In the genomic region with DNA sequence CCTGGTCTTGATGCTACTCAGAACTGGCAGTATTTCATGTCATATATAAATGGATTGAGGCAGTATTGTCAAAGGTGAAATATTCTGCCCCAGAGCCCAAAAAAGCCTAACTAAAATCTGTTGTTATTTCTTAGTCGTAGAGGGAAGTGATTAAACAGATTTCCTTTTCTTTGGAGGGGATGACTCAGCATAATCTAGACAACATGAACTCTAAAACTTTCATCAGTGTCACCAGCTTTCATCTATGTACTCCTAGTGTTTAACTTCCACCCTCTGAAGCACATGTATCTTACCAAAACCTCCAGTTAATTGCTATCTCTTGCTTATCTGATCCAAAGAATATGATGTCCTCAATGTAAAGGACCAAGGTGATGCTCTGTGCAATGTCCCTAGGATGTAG, we compare ENCODE assay signal across 1 cellular context.
TF ChIP-seq lines count a peak whose summit lies in the region.

No MANE protein-coding gene starts in this region.

TF ChIP-seq in K562, 482 proteins besides CTCF, POLR2A, EP300 and RAD21 (continued from another document and continues in another):
- TF ChIP-seq, protein P1, sequence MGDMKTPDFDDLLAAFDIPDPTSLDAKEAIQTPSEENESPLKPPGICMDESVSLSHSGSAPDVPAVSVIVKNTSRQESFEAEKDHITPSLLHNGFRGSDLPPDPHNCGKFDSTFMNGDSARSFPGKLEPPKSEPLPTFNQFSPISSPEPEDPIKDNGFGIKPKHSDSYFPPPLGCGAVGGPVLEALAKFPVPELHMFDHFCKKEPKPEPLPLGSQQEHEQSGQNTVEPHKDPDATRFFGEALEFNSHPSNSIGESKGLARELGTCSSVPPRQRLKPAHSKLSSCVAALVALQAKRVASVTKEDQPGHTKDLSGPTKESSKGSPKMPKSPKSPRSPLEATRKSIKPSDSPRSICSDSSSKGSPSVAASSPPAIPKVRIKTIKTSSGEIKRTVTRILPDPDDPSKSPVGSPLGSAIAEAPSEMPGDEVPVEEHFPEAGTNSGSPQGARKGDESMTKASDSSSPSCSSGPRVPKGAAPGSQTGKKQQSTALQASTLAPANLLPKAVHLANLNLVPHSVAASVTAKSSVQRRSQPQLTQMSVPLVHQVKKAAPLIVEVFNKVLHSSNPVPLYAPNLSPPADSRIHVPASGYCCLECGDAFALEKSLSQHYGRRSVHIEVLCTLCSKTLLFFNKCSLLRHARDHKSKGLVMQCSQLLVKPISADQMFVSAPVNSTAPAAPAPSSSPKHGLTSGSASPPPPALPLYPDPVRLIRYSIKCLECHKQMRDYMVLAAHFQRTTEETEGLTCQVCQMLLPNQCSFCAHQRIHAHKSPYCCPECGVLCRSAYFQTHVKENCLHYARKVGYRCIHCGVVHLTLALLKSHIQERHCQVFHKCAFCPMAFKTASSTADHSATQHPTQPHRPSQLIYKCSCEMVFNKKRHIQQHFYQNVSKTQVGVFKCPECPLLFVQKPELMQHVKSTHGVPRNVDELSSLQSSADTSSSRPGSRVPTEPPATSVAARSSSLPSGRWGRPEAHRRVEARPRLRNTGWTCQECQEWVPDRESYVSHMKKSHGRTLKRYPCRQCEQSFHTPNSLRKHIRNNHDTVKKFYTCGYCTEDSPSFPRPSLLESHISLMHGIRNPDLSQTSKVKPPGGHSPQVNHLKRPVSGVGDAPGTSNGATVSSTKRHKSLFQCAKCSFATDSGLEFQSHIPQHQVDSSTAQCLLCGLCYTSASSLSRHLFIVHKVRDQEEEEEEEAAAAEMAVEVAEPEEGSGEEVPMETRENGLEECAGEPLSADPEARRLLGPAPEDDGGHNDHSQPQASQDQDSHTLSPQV (IDR thresholded peaks at IDR 0.05), result 0 out of 2 replicates have a peak, but pooled peaks have one; percentile 30
- TF ChIP-seq, protein P2, sequence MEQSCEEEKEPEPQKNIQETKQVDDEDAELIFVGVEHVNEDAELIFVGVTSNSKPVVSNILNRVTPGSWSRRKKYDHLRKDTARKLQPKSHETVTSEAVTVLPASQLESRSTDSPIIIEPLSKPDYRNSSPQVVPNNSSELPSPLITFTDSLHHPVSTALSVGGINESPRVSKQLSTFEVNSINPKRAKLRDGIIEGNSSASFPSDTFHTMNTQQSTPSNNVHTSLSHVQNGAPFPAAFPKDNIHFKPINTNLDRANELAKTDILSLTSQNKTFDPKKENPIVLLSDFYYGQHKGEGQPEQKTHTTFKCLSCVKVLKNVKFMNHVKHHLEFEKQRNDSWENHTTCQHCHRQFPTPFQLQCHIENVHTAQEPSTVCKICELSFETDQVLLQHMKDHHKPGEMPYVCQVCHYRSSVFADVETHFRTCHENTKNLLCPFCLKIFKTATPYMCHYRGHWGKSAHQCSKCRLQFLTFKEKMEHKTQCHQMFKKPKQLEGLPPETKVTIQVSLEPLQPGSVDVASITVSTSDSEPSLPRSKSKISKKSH (CRISPR knock-in tag; IDR thresholded peaks at IDR 0.05), result no peak
- TF ChIP-seq ZNF311 (CRISPR knock-in tag; IDR thresholded peaks at IDR 0.05) (no peak), SMARCE1 (IDR thresholded peaks at IDR 0.05) (peak; percentile 47; the same call in 1 of the 2 replicates), NCOA1 (IDR thresholded peaks at IDR 0.05; ENCODE audit: low read depth) (no peak), SRSF1 (IDR thresholded peaks at IDR 0.05; ENCODE audit: low read depth, low read length) (no peak), COPS2 (conservative IDR thresholded peaks at IDR 0.05) (no peak), RBFOX2 (IDR thresholded peaks at IDR 0.05; ENCODE audit: low read depth, low read length) (no peak), POLR2H (tag; IDR thresholded peaks at IDR 0.05; ENCODE audit: low read depth) (no peak), DDX20 (tag; IDR thresholded peaks at IDR 0.05; ENCODE audit: low read depth) (no peak), CREB1 (IDR thresholded peaks at IDR 0.05) (no peak), CREB1 (CRISPR knock-in tag; IDR thresholded peaks at IDR 0.05) (no peak), LEF1 (IDR thresholded peaks at IDR 0.05) (0 out of 2 replicates have a peak, but pooled peaks have one; percentile 46), GATAD2B (IDR thresholded peaks at IDR 0.05; ENCODE audit: borderline replicate concordance) (no peak), ERF (CRISPR knock-in tag; IDR thresholded peaks at IDR 0.05) (no peak), RB1 (IDR thresholded peaks at IDR 0.05; ENCODE audit: low read depth) (no peak; the same call in 1 of the 2 replicates), SUPT5H (IDR thresholded peaks at IDR 0.05) (no peak), WHSC1 (IDR thresholded peaks at IDR 0.05; ENCODE audit: low read length) (no peak), CBX8 (IDR thresholded peaks at IDR 0.05; ENCODE audit: borderline replicate concordance, extremely low read depth, low read depth, low read length, poor library complexity, severe bottlenecking) (no peak), KAT8 (IDR thresholded peaks at IDR 0.05; ENCODE audit: low read depth) (no peak), ZKSCAN3 (CRISPR knock-in tag; IDR thresholded peaks at IDR 0.05) (no peak), ZNF316 (IDR thresholded peaks at IDR 0.05) (peak; percentile 99), SOX6 (IDR thresholded peaks at IDR 0.05) (peak; percentile 62), ZNF77 (CRISPR knock-in tag; IDR thresholded peaks at IDR 0.05) (no peak), PHTF2 (CRISPR knock-in tag; IDR thresholded peaks at IDR 0.05) (no peak), NFIX (CRISPR knock-in tag; IDR thresholded peaks at IDR 0.05; ENCODE audit: low read depth) (no peak), PHB2 (IDR thresholded peaks at IDR 0.05; ENCODE audit: low read depth) (no peak), GABPB2 (CRISPR knock-in tag; conservative IDR thresholded peaks at IDR 0.05) (no peak), GATAD2A (IDR thresholded peaks at IDR 0.05) (no peak), TBL1XR1 (IDR thresholded peaks at IDR 0.05; ENCODE audit: low read length in 2 of 2) (0 out of 4 replicates have a peak, but pooled peaks of 1 of the 2 experiments have one; percentile 18), ZNF324 (CRISPR knock-in tag; IDR thresholded peaks at IDR 0.05) (no peak), NFE2 (IDR thresholded peaks at IDR 0.05; ENCODE audit: low read depth) (peak; percentile 98), MAZ (CRISPR knock-in tag; conservative IDR thresholded peaks at IDR 0.05 in 1 of 2, IDR thresholded peaks at IDR 0.05 in 1 of 2) (no peak), SETDB1 (IDR thresholded peaks at IDR 0.05; ENCODE audit: low read length) (no peak), GABPB1 (CRISPR knock-in tag; IDR thresholded peaks at IDR 0.05) (no peak), JUND (IDR thresholded peaks at IDR 0.05; ENCODE audit: borderline replicate concordance, low read depth, low read length) (peak; percentile 55; the same call in 1 of the 2 replicates), JUND (tag; IDR thresholded peaks at IDR 0.05; ENCODE audit: borderline replicate concordance, low read depth, low read length) (no peak; the same call in 2 of the 3 replicates)
- TF ChIP-seq, protein P3, sequence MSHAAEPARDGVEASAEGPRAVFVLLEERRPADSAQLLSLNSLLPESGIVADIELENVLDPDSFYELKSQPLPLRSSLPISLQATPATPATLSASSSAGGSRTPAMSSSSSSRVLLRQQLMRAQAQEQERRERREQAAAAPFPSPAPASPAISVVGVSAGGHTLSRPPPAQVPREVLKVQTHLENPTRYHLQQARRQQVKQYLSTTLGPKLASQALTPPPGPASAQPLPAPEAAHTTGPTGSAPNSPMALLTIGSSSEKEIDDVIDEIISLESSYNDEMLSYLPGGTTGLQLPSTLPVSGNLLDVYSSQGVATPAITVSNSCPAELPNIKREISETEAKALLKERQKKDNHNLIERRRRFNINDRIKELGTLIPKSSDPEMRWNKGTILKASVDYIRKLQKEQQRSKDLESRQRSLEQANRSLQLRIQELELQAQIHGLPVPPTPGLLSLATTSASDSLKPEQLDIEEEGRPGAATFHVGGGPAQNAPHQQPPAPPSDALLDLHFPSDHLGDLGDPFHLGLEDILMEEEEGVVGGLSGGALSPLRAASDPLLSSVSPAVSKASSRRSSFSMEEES (CRISPR knock-in tag; IDR thresholded peaks at IDR 0.05), result no peak
- TF ChIP-seq, protein P4, sequence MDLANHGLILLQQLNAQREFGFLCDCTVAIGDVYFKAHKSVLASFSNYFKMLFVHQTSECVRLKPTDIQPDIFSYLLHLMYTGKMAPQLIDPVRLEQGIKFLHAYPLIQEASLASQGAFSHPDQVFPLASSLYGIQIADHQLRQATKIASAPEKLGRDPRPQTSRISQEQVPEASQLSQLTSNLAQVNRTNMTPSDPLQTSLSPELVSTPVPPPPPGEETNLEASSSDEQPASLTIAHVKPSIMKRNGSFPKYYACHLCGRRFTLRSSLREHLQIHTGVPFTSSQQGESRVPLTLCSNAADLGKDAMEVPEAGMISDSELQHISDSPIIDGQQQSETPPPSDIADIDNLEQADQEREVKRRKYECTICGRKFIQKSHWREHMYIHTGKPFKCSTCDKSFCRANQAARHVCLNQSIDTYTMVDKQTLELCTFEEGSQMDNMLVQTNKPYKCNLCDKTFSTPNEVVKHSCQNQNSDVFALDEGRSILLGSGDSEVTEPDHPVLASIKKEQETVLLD (IDR thresholded peaks at IDR 0.05), result no peak
- TF ChIP-seq, protein P5, sequence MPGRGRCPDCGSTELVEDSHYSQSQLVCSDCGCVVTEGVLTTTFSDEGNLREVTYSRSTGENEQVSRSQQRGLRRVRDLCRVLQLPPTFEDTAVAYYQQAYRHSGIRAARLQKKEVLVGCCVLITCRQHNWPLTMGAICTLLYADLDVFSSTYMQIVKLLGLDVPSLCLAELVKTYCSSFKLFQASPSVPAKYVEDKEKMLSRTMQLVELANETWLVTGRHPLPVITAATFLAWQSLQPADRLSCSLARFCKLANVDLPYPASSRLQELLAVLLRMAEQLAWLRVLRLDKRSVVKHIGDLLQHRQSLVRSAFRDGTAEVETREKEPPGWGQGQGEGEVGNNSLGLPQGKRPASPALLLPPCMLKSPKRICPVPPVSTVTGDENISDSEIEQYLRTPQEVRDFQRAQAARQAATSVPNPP (IDR thresholded peaks at IDR 0.05; ENCODE audit: borderline replicate concordance, insufficient read depth, insufficient read length), result no peak
- TF ChIP-seq, protein P6, sequence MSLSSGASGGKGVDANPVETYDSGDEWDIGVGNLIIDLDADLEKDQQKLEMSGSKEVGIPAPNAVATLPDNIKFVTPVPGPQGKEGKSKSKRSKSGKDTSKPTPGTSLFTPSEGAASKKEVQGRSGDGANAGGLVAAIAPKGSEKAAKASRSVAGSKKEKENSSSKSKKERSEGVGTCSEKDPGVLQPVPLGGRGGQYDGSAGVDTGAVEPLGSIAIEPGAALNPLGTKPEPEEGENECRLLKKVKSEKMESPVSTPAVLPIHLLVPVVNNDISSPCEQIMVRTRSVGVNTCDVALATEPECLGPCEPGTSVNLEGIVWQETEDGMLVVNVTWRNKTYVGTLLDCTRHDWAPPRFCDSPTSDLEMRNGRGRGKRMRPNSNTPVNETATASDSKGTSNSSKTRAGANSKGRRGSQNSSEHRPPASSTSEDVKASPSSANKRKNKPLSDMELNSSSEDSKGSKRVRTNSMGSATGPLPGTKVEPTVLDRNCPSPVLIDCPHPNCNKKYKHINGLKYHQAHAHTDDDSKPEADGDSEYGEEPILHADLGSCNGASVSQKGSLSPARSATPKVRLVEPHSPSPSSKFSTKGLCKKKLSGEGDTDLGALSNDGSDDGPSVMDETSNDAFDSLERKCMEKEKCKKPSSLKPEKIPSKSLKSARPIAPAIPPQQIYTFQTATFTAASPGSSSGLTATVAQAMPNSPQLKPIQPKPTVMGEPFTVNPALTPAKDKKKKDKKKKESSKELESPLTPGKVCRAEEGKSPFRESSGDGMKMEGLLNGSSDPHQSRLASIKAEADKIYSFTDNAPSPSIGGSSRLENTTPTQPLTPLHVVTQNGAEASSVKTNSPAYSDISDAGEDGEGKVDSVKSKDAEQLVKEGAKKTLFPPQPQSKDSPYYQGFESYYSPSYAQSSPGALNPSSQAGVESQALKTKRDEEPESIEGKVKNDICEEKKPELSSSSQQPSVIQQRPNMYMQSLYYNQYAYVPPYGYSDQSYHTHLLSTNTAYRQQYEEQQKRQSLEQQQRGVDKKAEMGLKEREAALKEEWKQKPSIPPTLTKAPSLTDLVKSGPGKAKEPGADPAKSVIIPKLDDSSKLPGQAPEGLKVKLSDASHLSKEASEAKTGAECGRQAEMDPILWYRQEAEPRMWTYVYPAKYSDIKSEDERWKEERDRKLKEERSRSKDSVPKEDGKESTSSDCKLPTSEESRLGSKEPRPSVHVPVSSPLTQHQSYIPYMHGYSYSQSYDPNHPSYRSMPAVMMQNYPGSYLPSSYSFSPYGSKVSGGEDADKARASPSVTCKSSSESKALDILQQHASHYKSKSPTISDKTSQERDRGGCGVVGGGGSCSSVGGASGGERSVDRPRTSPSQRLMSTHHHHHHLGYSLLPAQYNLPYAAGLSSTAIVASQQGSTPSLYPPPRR (CRISPR knock-in tag; IDR thresholded peaks at IDR 0.05; ENCODE audit: borderline replicate concordance), result no peak
- TF ChIP-seq, protein P7, sequence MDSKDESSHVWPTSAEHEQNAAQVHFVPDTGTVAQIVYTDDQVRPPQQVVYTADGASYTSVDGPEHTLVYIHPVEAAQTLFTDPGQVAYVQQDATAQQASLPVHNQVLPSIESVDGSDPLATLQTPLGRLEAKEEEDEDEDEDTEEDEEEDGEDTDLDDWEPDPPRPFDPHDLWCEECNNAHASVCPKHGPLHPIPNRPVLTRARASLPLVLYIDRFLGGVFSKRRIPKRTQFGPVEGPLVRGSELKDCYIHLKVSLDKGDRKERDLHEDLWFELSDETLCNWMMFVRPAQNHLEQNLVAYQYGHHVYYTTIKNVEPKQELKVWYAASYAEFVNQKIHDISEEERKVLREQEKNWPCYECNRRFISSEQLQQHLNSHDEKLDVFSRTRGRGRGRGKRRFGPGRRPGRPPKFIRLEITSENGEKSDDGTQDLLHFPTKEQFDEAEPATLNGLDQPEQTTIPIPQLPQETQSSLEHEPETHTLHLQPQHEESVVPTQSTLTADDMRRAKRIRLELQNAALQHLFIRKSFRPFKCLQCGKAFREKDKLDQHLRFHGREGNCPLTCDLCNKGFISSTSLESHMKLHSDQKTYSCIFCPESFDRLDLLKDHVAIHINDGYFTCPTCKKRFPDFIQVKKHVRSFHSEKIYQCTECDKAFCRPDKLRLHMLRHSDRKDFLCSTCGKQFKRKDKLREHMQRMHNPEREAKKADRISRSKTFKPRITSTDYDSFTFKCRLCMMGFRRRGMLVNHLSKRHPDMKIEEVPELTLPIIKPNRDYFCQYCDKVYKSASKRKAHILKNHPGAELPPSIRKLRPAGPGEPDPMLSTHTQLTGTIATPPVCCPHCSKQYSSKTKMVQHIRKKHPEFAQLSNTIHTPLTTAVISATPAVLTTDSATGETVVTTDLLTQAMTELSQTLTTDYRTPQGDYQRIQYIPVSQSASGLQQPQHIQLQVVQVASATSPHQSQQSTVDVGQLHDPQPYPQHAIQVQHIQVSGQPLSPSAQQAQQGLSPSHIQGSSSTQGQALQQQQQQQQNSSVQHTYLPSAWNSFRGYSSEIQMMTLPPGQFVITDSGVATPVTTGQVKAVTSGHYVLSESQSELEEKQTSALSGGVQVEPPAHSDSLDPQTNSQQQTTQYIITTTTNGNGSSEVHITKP (IDR thresholded peaks at IDR 0.05; ENCODE audit: partially characterized antibody), result no peak
- TF ChIP-seq, protein P8, sequence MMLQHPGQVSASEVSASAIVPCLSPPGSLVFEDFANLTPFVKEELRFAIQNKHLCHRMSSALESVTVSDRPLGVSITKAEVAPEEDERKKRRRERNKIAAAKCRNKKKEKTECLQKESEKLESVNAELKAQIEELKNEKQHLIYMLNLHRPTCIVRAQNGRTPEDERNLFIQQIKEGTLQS (IDR thresholded peaks at IDR 0.05), result peak; percentile 55
- TF ChIP-seq, protein P8 (CRISPR knock-in tag; conservative IDR thresholded peaks at IDR 0.05), result no peak
